ENCODE assay signal across 8 cellular contexts in the genomic region with DNA sequence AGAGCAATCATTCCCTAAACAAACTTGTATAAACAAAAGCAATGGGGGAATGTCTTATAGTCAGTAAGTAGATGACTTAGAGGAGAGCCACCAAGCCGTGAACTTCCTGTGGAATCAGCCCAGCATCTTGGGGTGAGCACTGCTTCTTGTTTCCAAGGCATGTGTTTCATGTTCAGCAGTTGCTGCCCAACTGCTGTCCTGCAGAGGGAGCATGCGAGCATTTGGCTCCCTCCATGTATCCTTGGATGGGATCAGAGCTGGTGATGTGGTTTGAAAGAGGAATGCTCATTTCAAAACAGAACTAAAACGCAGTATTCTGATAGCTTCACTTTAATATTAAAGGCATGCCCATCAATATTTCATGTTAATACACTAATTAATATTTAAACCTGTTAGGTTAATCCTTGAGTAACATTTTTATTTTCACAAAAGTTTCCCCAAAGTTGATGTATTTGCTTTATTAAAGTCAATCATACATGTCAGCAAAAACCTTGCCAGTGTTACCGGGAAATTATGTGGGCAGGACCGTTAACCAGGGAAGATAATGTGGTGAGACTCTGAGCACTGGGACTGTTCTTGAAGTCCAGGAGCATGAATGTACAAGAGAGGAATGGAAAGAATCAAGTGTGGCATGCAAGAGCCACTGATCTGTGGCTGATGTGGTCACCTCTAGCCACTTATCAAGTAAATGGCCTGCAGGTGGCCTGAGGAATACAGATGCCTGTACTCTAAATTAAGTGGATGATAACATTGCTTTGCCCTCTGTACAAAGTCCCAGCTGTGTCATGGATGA.
DNase-seq lines count a peak whose midpoint lies in the region; ATAC-seq and TF ChIP-seq lines count a peak whose summit lies in the region.

No MANE protein-coding gene starts in this region.

- H3K36me3 ChIP-seq in right atrium auricular region: no peaks in the 10 kb centered on the region

- peak; percentile 54 to 82 for TF ChIP-seq CTCF in right atrium auricular region (IDR thresholded peaks at IDR 0.05)

- no peaks in the 10 kb centered on the region for H3K36me3 Mint-ChIP-seq in activated CD8-positive, alpha-beta T cell treated with anti-CD3 and anti-CD28 coated beads, Interleukin-2, amount 10 ng/mL, durations not matched to agents 7 days and 5 days (ENCODE audit: low read depth)

- H3K9me3 Mint-ChIP-seq in activated CD8-positive, alpha-beta T cell treated with anti-CD3 and anti-CD28 coated beads, Interleukin-2, amount 10 ng/mL, durations not matched to agents 7 days and 5 days (ENCODE audit: insufficient read depth): no peaks in the 10 kb centered on the region

- no peak overlapping the region for H3K4me3 ChIP-seq in right atrium auricular region

- no peaks in the 10 kb centered on the region for H3K4me1 ChIP-seq in right atrium auricular region

- no peak overlapping the region for H3K4me3 Mint-ChIP-seq in activated CD8-positive, alpha-beta T cell treated with anti-CD3 and anti-CD28 coated beads, Interleukin-2, amount 10 ng/mL, durations not matched to agents 7 days and 5 days

- peak; percentile 49 for ATAC-seq in activated CD8-positive, alpha-beta T cell treated with anti-CD3 and anti-CD28 coated beads, Interleukin-2, amount 10 ng/mL, durations not matched to agents 7 days and 5 days
- ATAC-seq in GM19328 (IDR thresholded peaks at IDR 0.05; ENCODE audit: unreplicated experiment): no peak

- H3K27ac ChIP-seq in right atrium auricular region: no peak overlapping the region

- in situ Hi-C loops in KBM-7 (cut with MboI; ENCODE audit: low pct_unique_long_range_greater_than_20kb, low sequenced_read_pairs): no loop called here

- CTCF ChIA-PET in activated CD8-positive, alpha-beta T cell treated with anti-CD3 and anti-CD28 coated beads, Interleukin-2, amount 10 ng/mL, durations not matched to agents 7 days and 5 days (lab: Charles Lee): interaction anchor here (0.7 to 2.9 kb wide), 5 partner anchors 10 to 223 kb away, joined by 3 to 8 read pairs (median 3); no protein-coding TSS in a partner anchor

- DNase-seq in SHP77 (lab: John Stamatoyannopoulos, UW) (peak; percentile 31 to 45), SHP77 treated with DMSO at 0.1 percent for 48 hours (lab: John Stamatoyannopoulos, UW) (no peak), KBM-7 (peak; percentile 28), right atrium auricular region (ENCODE audit: low spot score) (peak; percentile 66), renal cortical epithelial cell (ENCODE audit: low read depth) (peak; percentile 54), HCEC 1CT (no peak)
- peak; percentile 35 for DNase-seq in activated CD8-positive, alpha-beta T cell treated with anti-CD3 and anti-CD28 coated beads, Interleukin-2, amount 10 ng/mL, durations not matched to agents 7 days and 5 days

- no peaks in the 10 kb centered on the region for H3K27me3 Mint-ChIP-seq in activated CD8-positive, alpha-beta T cell treated with anti-CD3 and anti-CD28 coated beads, Interleukin-2, amount 10 ng/mL, durations not matched to agents 7 days and 5 days (ENCODE audit: low read depth)

- peaks cover 0 to 5% of the 10 kb centered on the region in 2 donors for H3K9me3 ChIP-seq in right atrium auricular region

- POLR2A ChIA-PET in activated CD8-positive, alpha-beta T cell treated with anti-CD3 and anti-CD28 coated beads, Interleukin-2, amount 10 ng/mL, durations not matched to agents 7 days and 5 days (lab: Charles Lee): no interaction called here

- no peaks in the 10 kb centered on the region for H3K27me3 ChIP-seq in right atrium auricular region

- peaks cover 14% of the 10 kb centered on the region for H3K4me1 Mint-ChIP-seq in activated CD8-positive, alpha-beta T cell treated with anti-CD3 and anti-CD28 coated beads, Interleukin-2, amount 10 ng/mL, durations not matched to agents 7 days and 5 days (ENCODE audit: low read depth)

- H3K27ac Mint-ChIP-seq in activated CD8-positive, alpha-beta T cell treated with anti-CD3 and anti-CD28 coated beads, Interleukin-2, amount 10 ng/mL, durations not matched to agents 7 days and 5 days: no peak overlapping the region

Comparison
In these comparisons a context has a peak if more than half of its experiments do, and no peak if none do; other contexts are left out.
1. DNase-seq: peak in SHP77 (2 of 2), KBM-7 (single experiment), activated CD8-positive, alpha-beta T cell treated with anti-CD3 and anti-CD28 coated beads, Interleukin-2, amount 10 ng/mL, durations not matched to agents 7 days and 5 days (single experiment), right atrium auricular region (single experiment) and renal cortical epithelial cell (single experiment); none in SHP77 treated with DMSO at 0.1 percent for 48 hours (single experiment) and HCEC 1CT (single experiment).